ENCODE assay signal across 8 cellular contexts in genomic region chr4:158535130-158535614, GRCh38. TPM values are rescaled to one million over a fixed set of nuclear protein-coding genes. Genes with fewer than 3 reads are reported as not detected.
DNase-seq lines count a peak whose midpoint lies in the region; ATAC-seq, FAIRE-seq and TF ChIP-seq lines count a peak whose summit lies in the region.

No MANE protein-coding gene starts in this region.

- H3K9ac ChIP-seq in Loucy (ENCODE audit: low read depth, low read length, poor library complexity, severe bottlenecking), result no peak overlapping the region

- no peaks in the 10 kb centered on the region for H3K36me3 ChIP-seq in Loucy (ENCODE audit: insufficient read depth, low read length)
- H3K36me3 ChIP-seq in effector memory CD4-positive, alpha-beta T cell (ENCODE audit: control insufficient read depth, insufficient read depth, low read length), result no peaks in the 10 kb centered on the region
- H3K36me3 ChIP-seq in psoas muscle (ENCODE audit: insufficient read depth in 1 of 2, low read depth in 1 of 2), result no peaks in the 10 kb centered on the region

- H3K9me2 ChIP-seq in Loucy (replicated peaks; ENCODE audit: low read depth, low read length), result no peaks in the 10 kb centered on the region

- H3F3A ChIP-seq in Loucy (ENCODE audit: low read depth), result no peaks in the 10 kb centered on the region

- DNase-seq in AG08396 (ENCODE audit: low spot score) (peak; percentile 21), GM19239 (ENCODE audit: insufficient read length, low spot score) (no peak), dedifferentiated amniotic fluid mesenchymal stem cell (ENCODE audit: extremely low spot score) (peak; percentile 61), inferior parietal cortex (ENCODE audit: extremely low spot score) (no peak), psoas muscle (no peak)
- no peak for DNase-seq in effector memory CD4-positive, alpha-beta T cell

- no peak for TF ChIP-seq CTCF in Loucy (conservative IDR thresholded peaks at IDR 0.05; ENCODE audit: low read length)
- TF ChIP-seq CTCF in psoas muscle (IDR thresholded peaks at IDR 0.05), result no peak

- H2AFZ ChIP-seq in Loucy (ENCODE audit: low read length), result peak overlapping the region; percentile 84

- H3K27ac ChIP-seq in effector memory CD4-positive, alpha-beta T cell (ENCODE audit: insufficient read depth, low read length, poor library complexity, severe bottlenecking), result no peak overlapping the region
- H3K27ac ChIP-seq in psoas muscle, result no peak overlapping the region

- H3K4me2 ChIP-seq in Loucy (ENCODE audit: low read depth, low read length, poor library complexity, severe bottlenecking), result peak overlapping the region; percentile 18

- H3K4me1 ChIP-seq in Loucy (ENCODE audit: insufficient read depth, low read length, poor library complexity, severe bottlenecking), result no peaks in the 10 kb centered on the region
- no peaks in the 10 kb centered on the region for H3K4me1 ChIP-seq in effector memory CD4-positive, alpha-beta T cell (ENCODE audit: control insufficient read depth, insufficient read depth, low read length, poor library complexity, severe bottlenecking)
- H3K4me1 ChIP-seq in psoas muscle, result no peaks in the 10 kb centered on the region

- no peaks in the 10 kb centered on the region for H3K79me2 ChIP-seq in Loucy (ENCODE audit: insufficient read depth, low read length)

- ATAC-seq in psoas muscle, result no peak
- no peak for ATAC-seq in HG03025 (IDR thresholded peaks at IDR 0.05; ENCODE audit: low FRiP score, unreplicated experiment)

- intact Hi-C loops in psoas muscle (cut with DNase I), result no loop called here

- no peaks in the 10 kb centered on the region for H3K27me3 ChIP-seq in Loucy (ENCODE audit: insufficient read depth, low read length, poor library complexity, severe bottlenecking)
- no peaks in the 10 kb centered on the region for H3K27me3 ChIP-seq in effector memory CD4-positive, alpha-beta T cell (replicated peaks; ENCODE audit: control insufficient read depth, insufficient read depth, low read length, poor library complexity, severe bottlenecking)
- H3K27me3 ChIP-seq in psoas muscle (ENCODE audit: insufficient read depth in 3 of 3, low read length in 2 of 3), result no peaks in the 10 kb centered on the region

- no peaks in the 10 kb centered on the region for H4K20me1 ChIP-seq in Loucy (ENCODE audit: insufficient read depth, low read length, poor library complexity, severe bottlenecking)

- H3K9me3 ChIP-seq in Loucy (ENCODE audit: insufficient read depth, low read depth, low read length) (no peaks in the 10 kb centered on the region), psoas muscle (no peaks in the 10 kb centered on the region)
- H3K9me3 ChIP-seq in effector memory CD4-positive, alpha-beta T cell (ENCODE audit: control insufficient read depth, low read length), result no peaks in the 10 kb centered on the region

- WGBS in psoas muscle, 3 donors, result 77 to 85% (median 85%) methylated on average over 4 of the region's 4 CpGs

- peak; percentile 37 for FAIRE-seq in GM19239 (lab: Jason Lieb, UNC)

- H3K4me3 ChIP-seq in Loucy (ENCODE audit: low read length, poor library complexity, severe bottlenecking), result peak overlapping the region; percentile 31
- H3K4me3 ChIP-seq in effector memory CD4-positive, alpha-beta T cell (ENCODE audit: insufficient read depth, low read depth, low read length, poor library complexity, severe bottlenecking), result no peak overlapping the region
- no peak overlapping the region for H3K4me3 ChIP-seq in psoas muscle

RNA-seq across cellular contexts. Expression of gene RXFP1, which starts 13.5 kb away (rescaled TPM):
- not detected for total RNA-seq in psoas muscle
- under 1 TPM in 1 of 3 donors, not detected in 2; 0.01 TPM for polyA plus RNA-seq in psoas muscle

Comparison
In these comparisons a context has a peak if more than half of its experiments do, and no peak if none do; other contexts are left out.
1. DNase-seq: peak in AG08396 (single experiment) and dedifferentiated amniotic fluid mesenchymal stem cell (single experiment); none in GM19239 (single experiment), inferior parietal cortex (single experiment), effector memory CD4-positive, alpha-beta T cell (0 of 3) and psoas muscle (0 of 2).